8 cellular contexts compared by ENCODE assay signal in the genomic region with DNA sequence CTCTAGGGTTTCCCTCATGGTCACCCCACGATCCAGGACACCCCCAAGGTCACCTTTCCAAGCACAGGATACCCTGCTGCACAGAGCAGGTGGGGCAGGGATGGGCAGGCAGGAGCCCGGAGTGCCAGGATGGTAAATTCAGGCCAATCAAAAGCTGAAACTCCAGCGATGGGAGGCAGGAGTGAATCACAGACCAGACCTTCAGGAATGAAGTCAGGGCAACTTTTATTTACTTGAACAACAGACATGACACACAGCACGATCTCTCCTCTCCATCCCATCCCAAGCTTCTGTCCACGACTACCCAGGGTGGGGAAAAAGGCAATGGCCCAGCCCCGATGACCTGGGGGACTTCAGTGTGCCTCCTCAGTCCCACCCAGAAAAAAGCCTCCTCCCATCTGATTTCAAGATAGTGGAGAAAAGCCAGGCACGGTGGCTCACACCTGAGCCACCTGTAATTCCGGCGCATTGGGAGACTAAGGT. TPM values are rescaled to one million over a fixed set of nuclear protein-coding genes. Genes with fewer than 3 reads are reported as not detected.
DNase-seq lines count a peak whose midpoint lies in the region; ATAC-seq and TF ChIP-seq lines count a peak whose summit lies in the region.

No MANE protein-coding gene starts in this region.

- H3K36me3 ChIP-seq in effector memory CD4-positive, alpha-beta T cell (ENCODE audit: control insufficient read depth, insufficient read depth, low read length), result peaks cover 14% of the 10 kb centered on the region
- H3K36me3 ChIP-seq in neutrophil, result peaks cover 41% of the 10 kb centered on the region

- H3K27ac ChIP-seq in effector memory CD4-positive, alpha-beta T cell (ENCODE audit: insufficient read depth, low read length, poor library complexity, severe bottlenecking), result peak overlapping the region; percentile 74
- H3K27ac ChIP-seq in neutrophil, result peak overlapping the region; percentile 99
- H3K27ac ChIP-seq in substantia nigra (ENCODE audit: low read depth, low read length, poor library complexity, severe bottlenecking), result no peak overlapping the region

- no peaks in the 10 kb centered on the region for H3K27me3 ChIP-seq in effector memory CD4-positive, alpha-beta T cell (replicated peaks; ENCODE audit: control insufficient read depth, insufficient read depth, low read length, poor library complexity, severe bottlenecking)
- H3K27me3 ChIP-seq in neutrophil, result no peaks in the 10 kb centered on the region

- peak; percentile 18 for DNase-seq in D341Med (ENCODE audit: low spot score)
- peak; percentile 82 for DNase-seq in RKO (ENCODE audit: low spot score)
- no peak for DNase-seq in effector memory CD4-positive, alpha-beta T cell
- no peak for DNase-seq in NCI-H345 treated with DMSO at 0.1 percent for 48 hours (lab: John Stamatoyannopoulos, UW; ENCODE audit: unreplicated experiment)
- no peak for DNase-seq in substantia nigra (lab: John Stamatoyannopoulos, UW)
- DNase-seq in ureter (ENCODE audit: low spot score), result no peak

- no peaks in the 10 kb centered on the region for H3K9me3 ChIP-seq in effector memory CD4-positive, alpha-beta T cell (ENCODE audit: control insufficient read depth, low read length)
- H3K9me3 ChIP-seq in neutrophil, result no peaks in the 10 kb centered on the region

- ATAC-seq in GM21529 (IDR thresholded peaks at IDR 0.05; ENCODE audit: unreplicated experiment), result no peak

- H3K4me3 ChIP-seq in effector memory CD4-positive, alpha-beta T cell (ENCODE audit: insufficient read depth, low read depth, low read length, poor library complexity, severe bottlenecking), result no peak overlapping the region
- H3K4me3 ChIP-seq in neutrophil (ENCODE audit: low read depth in 1 of 2, low read length in 1 of 2), result peak overlapping the region; percentile 82 to 84

- H3K4me1 ChIP-seq in effector memory CD4-positive, alpha-beta T cell (ENCODE audit: control insufficient read depth, insufficient read depth, low read length, poor library complexity, severe bottlenecking), result peaks cover 46% of the 10 kb centered on the region
- peaks cover 67 to 69% of the 10 kb centered on the region in 2 experiments for H3K4me1 ChIP-seq in neutrophil (ENCODE audit: control insufficient read depth in 1 of 2, insufficient read depth in 1 of 2, low read depth in 1 of 2, low read length in 1 of 2)

- TF ChIP-seq CTCF in neutrophil (IDR thresholded peaks at IDR 0.05), result no peak

RNA-seq across cellular contexts. Expression of gene ZSWIM4, which starts 39.1 kb away (rescaled TPM):
- total RNA-seq in ureter, result 8.1 TPM

RNA-seq across cellular contexts. Expression of gene NANOS3, which starts 42.6 kb away (rescaled TPM):
- total RNA-seq in ureter, result not detected

Comparison
In these comparisons a context has a peak if more than half of its experiments do, and no peak if none do; other contexts are left out.
1. DNase-seq: peak in D341Med (single experiment) and RKO (single experiment); none in effector memory CD4-positive, alpha-beta T cell (0 of 3), NCI-H345 treated with DMSO at 0.1 percent for 48 hours (single experiment), substantia nigra (0 of 49) and ureter (single experiment).